In the genomic region with DNA sequence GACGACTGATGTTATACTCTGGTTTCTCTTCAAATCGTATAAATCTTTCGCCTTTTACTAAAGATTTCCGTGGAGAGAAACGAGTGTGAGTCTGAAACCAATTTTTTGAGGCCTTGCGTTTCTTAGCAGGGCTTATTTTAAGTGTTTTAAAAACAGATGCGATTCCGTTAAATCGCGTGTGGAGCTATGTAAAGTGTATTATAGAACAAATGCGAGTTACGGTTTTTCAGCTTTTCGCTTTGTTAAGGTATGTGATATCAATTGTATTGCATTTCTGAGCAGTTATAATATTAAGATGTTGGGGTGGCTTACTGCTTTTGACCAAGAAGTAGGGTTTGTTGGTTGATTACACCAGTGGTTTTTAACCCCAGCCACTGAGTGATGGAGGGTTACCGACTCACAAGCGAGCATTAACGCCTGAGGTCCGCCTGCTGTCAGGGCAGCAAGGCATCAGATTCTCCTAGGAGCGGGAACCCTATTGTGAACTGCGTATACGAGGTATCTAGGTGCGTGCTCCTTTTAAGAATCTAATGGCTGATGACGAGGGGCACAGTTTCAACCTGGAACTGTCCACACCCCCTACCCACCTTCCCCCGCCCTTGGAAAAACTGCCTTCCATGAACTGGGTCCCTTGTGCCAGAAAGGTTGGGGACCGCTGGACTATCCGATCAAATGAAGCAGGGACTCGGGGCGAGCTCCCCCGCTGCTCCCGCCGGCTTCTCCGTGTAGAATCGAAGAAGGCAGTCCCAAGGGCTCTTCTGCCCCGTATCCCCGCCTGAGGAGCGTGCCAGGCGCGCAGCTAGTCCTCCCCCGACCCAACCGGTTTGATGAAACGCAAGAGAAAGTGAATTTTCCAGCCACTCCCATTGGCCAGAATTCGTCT, we compare ENCODE assay signal across 8 cellular contexts. TPM values are rescaled to one million over a fixed set of nuclear protein-coding genes. Genes with fewer than 3 reads are reported as not detected.
DNase-seq lines count a peak whose midpoint lies in the region; ATAC-seq and TF ChIP-seq lines count a peak whose summit lies in the region.

No MANE protein-coding gene starts in this region.

- H2AFZ ChIP-seq in hepatocyte = no peak overlapping the region

- H3K4me1 Mint-ChIP-seq in T-helper 2 cell treated with Interferon-gamma antibody and Interleukin-4, amounts not matched to agents 5 μg/mL and 100 μg/mL, for 36 hours (ENCODE audit: low read depth) = peaks cover 34% of the 10 kb centered on the region

- H3K9me3 ChIP-seq in hepatocyte (ENCODE audit: low read depth) (no peaks in the 10 kb centered on the region), aorta (ENCODE audit: control insufficient read depth, low read length) (no peaks in the 10 kb centered on the region)

- peak overlapping the region; percentile 86 for H3K4me3 Mint-ChIP-seq in T-helper 2 cell treated with Interferon-gamma antibody and Interleukin-4, amounts not matched to agents 5 μg/mL and 100 μg/mL, for 36 hours

- peak overlapping the region; percentile 88 for H3K4me2 ChIP-seq in hepatocyte

- peak overlapping the region; percentile 57 for H3K4me3 ChIP-seq in astrocyte of the cerebellum (ENCODE audit: low read depth, low read length)
- H3K4me3 ChIP-seq in hepatocyte = peak overlapping the region; percentile 19
- peak overlapping the region; percentile 43 to 59 for H3K4me3 ChIP-seq in aorta (ENCODE audit: low read length in 2 of 2)

- no peaks in the 10 kb centered on the region for H3K27me3 ChIP-seq in hepatocyte
- H3K27me3 ChIP-seq in aorta (ENCODE audit: control insufficient read depth in 1 of 2, insufficient read depth in 2 of 2, low read length in 1 of 2) = peaks cover 0 to 5% of the 10 kb centered on the region in 2 donors

- peak; percentile 56 for ATAC-seq in GM18511 (IDR thresholded peaks at IDR 0.05; ENCODE audit: unreplicated experiment)
- peak; percentile 47 for ATAC-seq in HG02973 (IDR thresholded peaks at IDR 0.05; ENCODE audit: unreplicated experiment)
- peak; percentile 91 for ATAC-seq in aorta (ENCODE audit: low FRiP score)

- H3K27ac Mint-ChIP-seq in T-helper 2 cell treated with Interferon-gamma antibody and Interleukin-4, amounts not matched to agents 5 μg/mL and 100 μg/mL, for 36 hours = peak overlapping the region; percentile 100

- H3K9me2 ChIP-seq in hepatocyte (replicated peaks; ENCODE audit: insufficient read depth) = no peaks in the 10 kb centered on the region

- no peak for TF ChIP-seq CTCF in astrocyte of the cerebellum (IDR thresholded peaks at IDR 0.05; ENCODE audit: low read depth, low read length, missing control alignments)
- TF ChIP-seq CTCF in hepatocyte (IDR thresholded peaks at IDR 0.05; ENCODE audit: poor library complexity) = no peak

- no peaks in the 10 kb centered on the region for H3K9me3 Mint-ChIP-seq in T-helper 2 cell treated with Interferon-gamma antibody and Interleukin-4, amounts not matched to agents 5 μg/mL and 100 μg/mL, for 36 hours

- no peaks in the 10 kb centered on the region for H3K79me2 ChIP-seq in hepatocyte

- WGBS in hepatocyte (ENCODE audit: low lambda C conversion rate, missing lambda C conversion rate) = 1% methylated on average over 41 of the region's 41 CpGs
- 0% methylated on average over 41 of the region's 41 CpGs for WGBS in aorta, 2 donors

- no peaks in the 10 kb centered on the region for H3K36me3 ChIP-seq in hepatocyte (replicated peaks; ENCODE audit: insufficient read depth, low read depth)
- H3K36me3 ChIP-seq in aorta (ENCODE audit: control insufficient read depth in 1 of 2, insufficient read depth in 2 of 2, low read length in 1 of 2) = no peaks in the 10 kb centered on the region

- in situ Hi-C loops in astrocyte of the cerebellum (cut with HindIII; ENCODE audit: low sequenced_read_pairs) = no loop called here

- intact Hi-C loops in aorta (cut with DNase I) = loop anchor here in 1 of 2 donors (5.0 kb wide), 1 partner anchor 71 kb away; no protein-coding TSS in a partner anchor

- H3K4me1 ChIP-seq in hepatocyte (ENCODE audit: insufficient read depth) = no peaks in the 10 kb centered on the region
- H3K4me1 ChIP-seq in aorta (ENCODE audit: control insufficient read depth in 1 of 2, insufficient read depth in 2 of 2, low read length in 2 of 2) = no peaks in the 10 kb centered on the region

- H3K36me3 Mint-ChIP-seq in T-helper 2 cell treated with Interferon-gamma antibody and Interleukin-4, amounts not matched to agents 5 μg/mL and 100 μg/mL, for 36 hours (ENCODE audit: low read depth) = no peaks in the 10 kb centered on the region

- H3K27me3 Mint-ChIP-seq in T-helper 2 cell treated with Interferon-gamma antibody and Interleukin-4, amounts not matched to agents 5 μg/mL and 100 μg/mL, for 36 hours (ENCODE audit: low read depth) = peaks cover 18% of the 10 kb centered on the region

- H3K27ac ChIP-seq in hepatocyte (peak overlapping the region; percentile 88), aorta (ENCODE audit: low read depth in 1 of 2, low read length in 2 of 2) (peak overlapping the region; percentile 90 to 94)

- no peaks in the 10 kb centered on the region for H4K20me1 ChIP-seq in hepatocyte (ENCODE audit: insufficient read depth, poor library complexity, severe bottlenecking)

- DNase-seq in NCI-H1930 (lab: John Stamatoyannopoulos, UW) = peak; percentile 94
- DNase-seq in T-helper 2 cell treated with Interferon-gamma antibody and Interleukin-4, amounts not matched to agents 5 μg/mL and 100 μg/mL, for 36 hours (ENCODE audit: low spot score) = peak; percentile 87
- peak; percentile 96 for DNase-seq in astrocyte of the cerebellum (ENCODE audit: low read depth)
- peak; percentile 94 for DNase-seq in hepatocyte (ENCODE audit: low spot score)
- peak; percentile 98 for DNase-seq in renal cortical epithelial cell (ENCODE audit: low read depth)
- DNase-seq in aorta = peak; percentile 87 to 90

RNA-seq across cellular contexts. Expression of a gene that starts 17.8 kb away (rescaled TPM):
- 63.6 and 73.1 TPM in 2 replicates for total RNA-seq in hepatocyte
- polyA plus RNA-seq in hepatocyte = 85.1 and 85.5 TPM in 2 replicates
- total RNA-seq in renal cortical epithelial cell = 67.7 and 92.1 TPM in 2 replicates
- total RNA-seq in aorta = 10 to 100 TPM; 31.7 to 37.1 TPM
- 10 to 100 TPM; 19.7 to 34.6 TPM for polyA plus RNA-seq in aorta

RNA-seq across cellular contexts. Expression of a gene that starts 26.1 kb away (rescaled TPM):
- total RNA-seq in hepatocyte (153 and 184 TPM in 2 replicates), renal cortical epithelial cell (83.0 and 242 TPM in 2 replicates), aorta (10 to 100 TPM; 80.2 to 95.9 TPM)
- polyA plus RNA-seq in hepatocyte (195 and 200 TPM in 2 replicates), aorta (10 to 100 TPM; 28.9 to 60.0 TPM)

RNA-seq across cellular contexts. Expression of a gene that starts 49.6 kb away (rescaled TPM):
- total RNA-seq in hepatocyte = 1.6 and 3.9 TPM in 2 replicates
- 4.3 and 6.7 TPM in 2 replicates for polyA plus RNA-seq in hepatocyte
- total RNA-seq in renal cortical epithelial cell = 1.2 TPM in 1 of 2 replicates, not detected in the other
- total RNA-seq in aorta = not detected
- polyA plus RNA-seq in aorta = 10 to 100 TPM in 1 of 2 donors, under 1 TPM in 1; 0.87 to 25.7 TPM

Comparison
In these comparisons a context has a peak if more than half of its experiments do, and no peak if none do; other contexts are left out.
1. Peak in every context shown above with its lines: DNase-seq, ATAC-seq, H3K4me3 ChIP-seq and H3K27ac ChIP-seq.